Comparison of ENCODE assay signal across 34 cellular contexts in genomic region chr10:57457972-57458512, GRCh38.
"Had no signal": no experiment of that assay in that cellular context is flagged by ENCODE, and none has a peak within 500 bp of the region (broad histone marks: within the 10 kb centered on the region; RNA-seq: fewer than 3 reads in every experiment).

No MANE protein-coding gene starts in this region.

- DNase-seq: activated CD4-positive, alpha-beta memory T cell treated with anti-CD3 and anti-CD28 coated beads for 36 hours; activated CD4-positive, alpha-beta T cell treated with anti-CD3 and anti-CD28 coated beads for 36 hours; activated CD4-positive, alpha-beta T cell treated with anti-CD3 and anti-CD28 coated beads, Interleukin-2, amount 50 U/mL, for 1 hour; activated CD8-positive, alpha-beta memory T cell treated with anti-CD3 and anti-CD28 coated beads, Interleukin-2, amount 50 U/mL, for 4 hours; activated gamma-delta T cell treated with Interleukin-2 at 50 U/mL for 16 hours; activated naive CD4-positive, alpha-beta T cell treated with anti-CD3 and anti-CD28 coated beads, Interleukin-2, amount 10 ng/mL, durations not matched to agents 7 days and 5 days; activated naive CD8-positive, alpha-beta T cell treated with anti-CD3 and anti-CD28 coated beads, Interleukin-2, amount 50 U/mL, for 24 hours; activated T-cell treated with anti-CD3 and anti-CD28 coated beads for 4 hours; activated T-cell treated with anti-CD3 and anti-CD28 coated beads, Interleukin-2, amount 50 U/mL, for 4 hours; anterior cingulate cortex; caudate nucleus; cerebellar nuclear complex; Kasumi-1; MG63; NCI-H1092 treated with DMSO at 0.1 percent for 48 hours; NCI-H1417; NCI-H146; NCI-H187; NCI-H2029 treated with DMSO at 0.1 percent for 48 hours; NCI-H2107; NCI-H2171; NCI-H510A; NCI-H526; NCI-H748 treated with DMSO at 0.1 percent for 48 hours; NK-92 treated with Interleukin-12 subunit alpha and Interleukin-12 subunit beta, amount 100 ng/mL, for 24 hours; PC-3; Peyer's patch; RPMI8226; SHP77 treated with DMSO at 0.1 percent for 48 hours; SK-N-SH had no signal

- H3K27me3 ChIP-seq: MG63, Peyer's patch, SJSA1 had no signal

- H3K4me3 ChIP-seq: MG63, Peyer's patch, SJSA1 had no signal

- H3K4me2 ChIP-seq: SK-N-SH had no signal

- H3K9ac ChIP-seq: SK-N-SH had no signal

- FAIRE-seq: bronchial epithelial cell, TTC549 had no signal

- H3K36me3 ChIP-seq: MG63, Peyer's patch, SJSA1 had no signal

- H3K27ac ChIP-seq: Peyer's patch, SJSA1 had no signal

- H3K4me1 ChIP-seq: Peyer's patch, SJSA1 had no signal

- H3K9me3 ChIP-seq: MG63, Peyer's patch, SJSA1, SK-N-SH had no signal

- ATAC-seq: activated CD4-positive, alpha-beta T cell treated with anti-CD3 and anti-CD28 coated beads for 36 hours; activated CD4-positive, CD25-positive, alpha-beta regulatory T cell treated with anti-CD3 and anti-CD28 coated beads, Interleukin-2, amount 50 U/mL, for 24 hours; activated naive CD8-positive, alpha-beta T cell treated with anti-CD3 and anti-CD28 coated beads, Interleukin-2, amount 50 U/mL, for 24 hours; activated T-cell treated with anti-CD3 and anti-CD28 coated beads, Interleukin-2, amount 50 U/mL, for 4 hours; PC-3 had no signal
